ENCODE assay signal across 12 cellular contexts in the genomic region with DNA sequence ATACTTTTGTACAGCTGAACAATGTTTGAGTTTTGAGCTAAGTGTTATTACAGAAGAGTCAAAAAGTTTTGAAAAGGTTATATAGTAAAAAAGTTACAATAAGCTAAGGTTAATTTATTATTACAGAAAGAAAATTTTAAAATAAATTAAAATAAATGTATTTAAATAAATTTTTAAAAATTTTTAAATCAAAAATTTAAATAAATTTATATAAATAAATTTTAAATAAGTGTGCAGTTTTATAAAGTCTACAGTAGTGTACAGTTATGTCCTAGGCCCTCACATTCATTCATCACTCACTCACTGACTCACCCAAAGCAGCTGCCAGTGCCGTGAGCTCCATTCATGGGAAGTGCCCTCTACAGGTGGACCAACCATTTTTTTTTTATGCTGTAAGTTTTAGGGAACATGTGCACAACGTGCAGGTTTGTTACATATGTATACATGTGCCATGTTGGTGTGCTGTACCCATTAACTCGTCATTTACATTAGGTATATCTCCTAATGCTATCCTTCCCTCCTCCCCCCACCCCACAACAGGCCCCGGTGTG.
DNase-seq lines count a peak whose midpoint lies in the region; ATAC-seq, FAIRE-seq and TF ChIP-seq lines count a peak whose summit lies in the region.
"Had no signal": no experiment of that assay in that cellular context is flagged by ENCODE, and none has a peak within 500 bp of the region (broad histone marks: within the 10 kb centered on the region; RNA-seq: fewer than 3 reads in every experiment).

No MANE protein-coding gene starts in this region.

- H3K4me1 ChIP-seq in pancreas (no peaks in the 10 kb centered on the region), right cardiac atrium (ENCODE audit: control insufficient read depth, insufficient read depth, low read length) (no peaks in the 10 kb centered on the region)

- no peak overlapping the region for H3K4me3 ChIP-seq in NB4 (ENCODE audit: low read depth, low read length)
- no peak overlapping the region for H3K4me3 ChIP-seq in pancreas
- H3K4me3 ChIP-seq in right cardiac atrium (ENCODE audit: low read length): no peak overlapping the region

- H3K27ac ChIP-seq in pancreas (no peak overlapping the region), right cardiac atrium (ENCODE audit: low read length) (no peak overlapping the region)

- H3K27me3 ChIP-seq in pancreas (peaks cover 0 to 2% (median 0%) of the 10 kb centered on the region in 4 donors), right cardiac atrium (ENCODE audit: control insufficient read depth, insufficient read depth) (no peaks in the 10 kb centered on the region)

- peak; percentile 11 for DNase-seq in SIG-M5 treated with dmso at 0.1 percent for 504 hours (lab: John Stamatoyannopoulos, UW; ENCODE audit: unreplicated experiment)
- DNase-seq in SIG-M5 (lab: John Stamatoyannopoulos, UW): no peak
- DNase-seq in NB4 (ENCODE audit: low read depth): peak; percentile 45
- no peak for DNase-seq in pancreas
- DNase-seq in right cardiac atrium: no peak
- DNase-seq in nucleus accumbens (lab: John Stamatoyannopoulos, UW): no peak
- DNase-seq: activated T-cell treated with anti-CD3 and anti-CD28 coated beads for 4 hours, NCI-H510A, T-cell had no signal

- WGBS in pancreas, 2 donors: 54 to 57% methylated on average over 3 to 4 of the region's 4 CpGs
- WGBS in right cardiac atrium: 74% methylated on average over 4 of the region's 4 CpGs

- H3K36me3 ChIP-seq in pancreas: no peaks in the 10 kb centered on the region

- no peak for TF ChIP-seq POLR2A in NB4 (IDR thresholded peaks at IDR 0.05; ENCODE audit: extremely low read depth, insufficient read length)

- intact Hi-C loops in pancreas (cut with DNase I) (no loop called here), right cardiac atrium (cut with DNase I) (no loop called here)

- FAIRE-seq in colon (lab: Jason Lieb, UNC) (peak; percentile 88), pancreas (lab: Jason Lieb, UNC) (peak; percentile 93)
- FAIRE-seq: HTR-8/SVneo had no signal

- TF ChIP-seq CTCF in NB4 (IDR thresholded peaks at IDR 0.05; ENCODE audit: low read depth, low read length) (peak; percentile 11), pancreas (IDR thresholded peaks at IDR 0.05) (no peak)

- no peaks in the 10 kb centered on the region for H3K9me3 ChIP-seq in pancreas
- H3K9me3 ChIP-seq in right cardiac atrium (ENCODE audit: control insufficient read depth, low read length): no peaks in the 10 kb centered on the region

- peak in 1 of 4 donors; percentile 51 for ATAC-seq in pancreas
- no peak for ATAC-seq in GM19467 (IDR thresholded peaks at IDR 0.05; ENCODE audit: unreplicated experiment)
- no peak for ATAC-seq in right cardiac atrium
- ATAC-seq: T-cell had no signal

Comparison
In these comparisons a context has a peak if more than half of its experiments do, and no peak if none do; other contexts are left out.
1. DNase-seq: peak in SIG-M5 treated with dmso at 0.1 percent for 504 hours (single experiment) and NB4 (single experiment); none in SIG-M5 (single experiment), pancreas (0 of 6), right cardiac atrium (0 of 3) and nucleus accumbens (0 of 56).